28 cellular contexts compared by ENCODE assay signal in genomic region chr10:52245547-52245946, GRCh38.
"Had no signal": no experiment of that assay in that cellular context is flagged by ENCODE, and none has a peak within 500 bp of the region (broad histone marks: within the 10 kb centered on the region; RNA-seq: fewer than 3 reads in every experiment).

No MANE protein-coding gene starts in this region.

- H3K9ac ChIP-seq: SK-N-SH had no signal

- H3K9me3 Mint-ChIP-seq: activated CD4-positive, alpha-beta memory T cell treated with anti-CD3 and anti-CD28 coated beads, Interleukin-2, amount 10 ng/mL, durations not matched to agents 7 days and 5 days; activated naive CD8-positive, alpha-beta T cell treated with anti-CD3 and anti-CD28 coated beads, Interleukin-2, amount 10 ng/mL, durations not matched to agents 7 days and 5 days; activated T-cell treated with anti-CD3 and anti-CD28 coated beads, Interleukin-2, amount 50 U/mL, for 72 hours; activated T-helper 2 cell treated with anti-CD3 and anti-CD28 coated beads, Interferon-gamma antibody, Interleukin-2, Interleukin-4, amounts not matched to agents 10 μg/mL and 5 μg/mL and 100 μg/mL, durations not matched to agents 14 hours and 24 hours and 36 hours had no signal

- H3K27ac Mint-ChIP-seq: activated CD4-positive, alpha-beta memory T cell treated with anti-CD3 and anti-CD28 coated beads, Interleukin-2, amount 10 ng/mL, durations not matched to agents 7 days and 5 days; activated CD4-positive, alpha-beta T cell treated with anti-CD3 and anti-CD28 coated beads for 36 hours; activated naive CD8-positive, alpha-beta T cell treated with anti-CD3 and anti-CD28 coated beads, Interleukin-2, amount 10 ng/mL, durations not matched to agents 7 days and 5 days; activated T-cell treated with anti-CD3 and anti-CD28 coated beads, Interleukin-2, amount 50 U/mL, for 72 hours; activated T-helper 2 cell treated with anti-CD3 and anti-CD28 coated beads, Interferon-gamma antibody, Interleukin-2, Interleukin-4, amounts not matched to agents 10 μg/mL and 5 μg/mL and 100 μg/mL, durations not matched to agents 14 hours and 24 hours and 36 hours had no signal

- ATAC-seq: activated CD4-positive, alpha-beta T cell treated with anti-CD3 and anti-CD28 coated beads for 36 hours; activated T-cell treated with anti-CD3 and anti-CD28 coated beads, Interleukin-2, amount 50 U/mL, for 72 hours had no signal

- H3K4me2 ChIP-seq: SK-N-SH had no signal

- H3K27me3 Mint-ChIP-seq: activated CD4-positive, alpha-beta memory T cell treated with anti-CD3 and anti-CD28 coated beads, Interleukin-2, amount 10 ng/mL, durations not matched to agents 7 days and 5 days; activated CD4-positive, alpha-beta T cell treated with anti-CD3 and anti-CD28 coated beads for 36 hours; activated naive CD8-positive, alpha-beta T cell treated with anti-CD3 and anti-CD28 coated beads, Interleukin-2, amount 10 ng/mL, durations not matched to agents 7 days and 5 days had no signal

- H3K27me3 ChIP-seq: adrenal gland, Peyer's patch, SJCRH30 had no signal

- H3K4me3 ChIP-seq: adrenal gland, Peyer's patch, SJCRH30 had no signal

- H3K4me1 ChIP-seq: adrenal gland, Peyer's patch had no signal

- H3K4me1 Mint-ChIP-seq: activated CD4-positive, alpha-beta memory T cell treated with anti-CD3 and anti-CD28 coated beads, Interleukin-2, amount 10 ng/mL, durations not matched to agents 7 days and 5 days; activated CD4-positive, alpha-beta T cell treated with anti-CD3 and anti-CD28 coated beads for 36 hours; activated naive CD8-positive, alpha-beta T cell treated with anti-CD3 and anti-CD28 coated beads, Interleukin-2, amount 10 ng/mL, durations not matched to agents 7 days and 5 days had no signal

- H3K27ac ChIP-seq: adrenal gland, Peyer's patch, RWPE1, SJCRH30, VCaP had no signal

- H3K36me3 Mint-ChIP-seq: activated naive CD8-positive, alpha-beta T cell treated with anti-CD3 and anti-CD28 coated beads, Interleukin-2, amount 10 ng/mL, durations not matched to agents 7 days and 5 days had no signal

- H3K4me3 Mint-ChIP-seq: activated CD4-positive, alpha-beta memory T cell treated with anti-CD3 and anti-CD28 coated beads, Interleukin-2, amount 10 ng/mL, durations not matched to agents 7 days and 5 days; activated CD4-positive, alpha-beta T cell treated with anti-CD3 and anti-CD28 coated beads for 36 hours; activated naive CD8-positive, alpha-beta T cell treated with anti-CD3 and anti-CD28 coated beads, Interleukin-2, amount 10 ng/mL, durations not matched to agents 7 days and 5 days; activated T-cell treated with anti-CD3 and anti-CD28 coated beads, Interleukin-2, amount 50 U/mL, for 72 hours had no signal

- H3K9me3 ChIP-seq: adrenal gland, Peyer's patch, SJCRH30, SK-N-SH had no signal

- H3K36me3 ChIP-seq: adrenal gland, Peyer's patch, SJCRH30 had no signal

- DNase-seq: activated CD4-positive, alpha-beta memory T cell treated with anti-CD3 and anti-CD28 coated beads, Interleukin-2, amount 10 ng/mL, durations not matched to agents 7 days and 5 days; activated CD4-positive, alpha-beta T cell treated with anti-CD3 and anti-CD28 coated beads for 36 hours; activated CD4-positive, alpha-beta T cell treated with anti-CD3 and anti-CD28 coated beads, Interleukin-2, amount 50 U/mL, for 1 hour; activated CD4-positive, CD25-positive, alpha-beta regulatory T cell; activated naive CD4-positive, alpha-beta T cell treated with anti-CD3 and anti-CD28 coated beads, Interleukin-2, amount 50 U/mL, for 16 hours; activated naive CD8-positive, alpha-beta T cell treated with anti-CD3 and anti-CD28 coated beads, Interleukin-2, amount 10 ng/mL, durations not matched to agents 7 days and 5 days; activated T-cell treated with anti-CD3 and anti-CD28 coated beads for 4 hours; activated T-cell treated with anti-CD3 and anti-CD28 coated beads, Interleukin-2, amount 50 U/mL, for 72 hours; adrenal gland; anterior cingulate cortex; cerebellar nuclear complex; NCI-H1048; NCI-H146; NCI-H187 treated with DMSO at 0.1 percent for 48 hours; NCI-H2081 treated with DMSO at 0.1 percent for 48 hours; NCI-H2227 treated with DMSO at 0.1 percent for 48 hours; NCI-H446 treated with DMSO at 0.1 percent for 48 hours; NCI-H526; NCI-H774; OCI-M1; Peyer's patch; Right ventricle myocardium superior; SJCRH30; SK-N-SH; T-helper 1 cell had no signal
